In the genomic region with DNA sequence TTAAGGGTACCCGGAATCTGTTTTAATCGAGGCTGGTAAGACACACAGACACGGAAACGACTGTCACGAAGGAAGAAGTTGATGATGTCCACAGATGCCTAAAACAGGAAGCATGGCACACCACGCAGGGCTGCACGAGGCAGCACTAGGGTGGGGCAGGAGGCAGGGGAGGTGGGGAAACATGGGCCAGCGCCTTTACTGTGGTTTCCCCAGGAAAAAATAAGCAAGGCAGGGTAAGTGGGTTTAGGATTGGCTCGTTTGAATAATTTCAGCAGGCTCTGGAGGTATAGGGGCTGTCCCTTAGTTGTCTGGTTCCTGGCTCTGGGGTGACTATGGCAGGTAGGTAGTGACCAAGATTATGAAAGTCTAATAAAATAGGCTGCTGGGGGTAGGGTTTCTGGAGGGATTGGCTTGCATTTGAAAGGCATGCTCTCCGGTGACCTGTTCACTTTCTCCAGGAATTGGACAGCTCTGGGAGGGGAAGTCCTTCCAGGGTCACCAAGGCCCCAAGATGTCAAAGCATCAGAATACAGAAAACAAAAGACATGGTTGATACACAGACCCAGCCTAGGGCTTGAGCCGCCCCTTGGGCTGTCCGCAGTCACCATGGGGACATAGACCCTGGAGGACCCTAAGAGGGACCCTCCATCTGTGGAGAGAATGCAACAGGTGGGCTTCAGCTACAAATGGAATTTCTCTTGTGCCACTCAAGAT, we compare ENCODE assay signal across 9 cellular contexts. TPM values are rescaled to one million over a fixed set of nuclear protein-coding genes. Genes with fewer than 3 reads are reported as not detected.
DNase-seq lines count a peak whose midpoint lies in the region; ATAC-seq, FAIRE-seq and TF ChIP-seq lines count a peak whose summit lies in the region.
"Had no signal": no experiment of that assay in that cellular context is flagged by ENCODE, and none has a peak within 500 bp of the region (broad histone marks: within the 10 kb centered on the region; RNA-seq: fewer than 3 reads in every experiment).

No MANE protein-coding gene starts in this region.

- H2BK12ac ChIP-seq in trophoblast cell (ENCODE audit: low read length) = no peak overlapping the region

- intact Hi-C loops in right lobe of liver (cut with DNase I) = no loop called here
- intact Hi-C loops in HepG2 (cut with micrococcal nuclease; ENCODE audit: unreplicated experiment) = no loop called here
- intact Hi-C loops in transverse colon (cut with DNase I; ENCODE audit: low total_unique reads) = no loop called here

- H3K23ac ChIP-seq in trophoblast cell (ENCODE audit: low read length) = no peak overlapping the region

- H2AFZ ChIP-seq in HepG2 (ENCODE audit: low read length) (no peak overlapping the region), trophoblast cell (ENCODE audit: insufficient read depth, low read length, poor library complexity) (no peak overlapping the region)

- peak; percentile 45 to 69 (median 56) for DNase-seq in right lobe of liver
- no peak for DNase-seq in HepG2 (ENCODE audit: low spot score)
- peak; percentile 85 for DNase-seq in activated CD8-positive, alpha-beta T cell treated with anti-CD3 and anti-CD28 coated beads, Interleukin-2, amount 10 ng/mL, durations not matched to agents 7 days and 5 days
- peak in 2 of 3 donors; percentile 7 to 9 for DNase-seq in immature natural killer cell
- peak; percentile 20 for DNase-seq in transverse colon
- no peak for DNase-seq in inferior parietal cortex (ENCODE audit: extremely low spot score)
- no peak for DNase-seq in GM19238 (ENCODE audit: insufficient read length, low spot score)
- DNase-seq in trophoblast cell = no peak
- DNase-seq: SHP77 treated with DMSO at 0.1 percent for 48 hours had no signal

- H3K4ac ChIP-seq in trophoblast cell (ENCODE audit: low read depth, low read length) = no peak overlapping the region

- no peak overlapping the region for H3K4me3 ChIP-seq in right lobe of liver
- H3K4me3 ChIP-seq in HepG2 (replicated peaks in 1 of 3; ENCODE audit: insufficient read depth in 1 of 3, low read depth in 2 of 3, low read length in 3 of 3) = no peak overlapping the region
- H3K4me3 ChIP-seq in transverse colon = no peak overlapping the region
- H3K4me3 ChIP-seq in trophoblast cell (ENCODE audit: low read depth, low read length) = no peak overlapping the region

- H3K79me2 ChIP-seq in HepG2 (ENCODE audit: insufficient read depth, low read length) (no peaks in the 10 kb centered on the region), trophoblast cell (ENCODE audit: control insufficient read depth, insufficient read depth, low read length, poor library complexity) (no peaks in the 10 kb centered on the region)

- H3K27ac ChIP-seq in right lobe of liver (no peak overlapping the region), HepG2 (ENCODE audit: extremely low read length, insufficient read depth, low read length) (no peak overlapping the region), transverse colon (no peak overlapping the region), trophoblast cell (ENCODE audit: low read depth, low read length) (no peak overlapping the region)

- H3K4me2 ChIP-seq in HepG2 (ENCODE audit: low read depth, low read length) (no peak overlapping the region), trophoblast cell (ENCODE audit: low read length) (no peak overlapping the region)

- no peak for FAIRE-seq in HepG2 (lab: Jason Lieb, UNC)

- no peak overlapping the region for H3K18ac ChIP-seq in trophoblast cell (ENCODE audit: low read length)

- POLR2A ChIA-PET in HepG2 (lab: Yijun Ruan, JAX) = no interaction called here
- POLR2A ChIA-PET in activated CD8-positive, alpha-beta T cell treated with anti-CD3 and anti-CD28 coated beads, Interleukin-2, amount 10 ng/mL, durations not matched to agents 7 days and 5 days (lab: Charles Lee) = interaction anchor here (2.2 kb wide), 1 partner anchor 35 kb away, joined by 7 read pairs; the partner anchor contains the start of gene MAP1LC3B2

- no peak overlapping the region for H2BK120ac ChIP-seq in trophoblast cell (ENCODE audit: insufficient read depth, low read length, poor library complexity)

- CTCF ChIA-PET in HepG2 (lab: Yijun Ruan, JAX; ENCODE audit: low intra/inter-chr PET ratio, low total read pairs) = no interaction called here
- CTCF ChIA-PET in activated CD8-positive, alpha-beta T cell treated with anti-CD3 and anti-CD28 coated beads, Interleukin-2, amount 10 ng/mL, durations not matched to agents 7 days and 5 days (lab: Charles Lee) = interaction anchor here (1.2 to 1.3 kb wide), 3 partner anchors 15 to 35 kb away, joined by 3 to 5 read pairs (median 3); no protein-coding TSS in a partner anchor

- H3K4me1 Mint-ChIP-seq in activated CD8-positive, alpha-beta T cell treated with anti-CD3 and anti-CD28 coated beads, Interleukin-2, amount 10 ng/mL, durations not matched to agents 7 days and 5 days (ENCODE audit: low read depth) = peaks cover 52% of the 10 kb centered on the region
- peaks cover 8 to 10% of the 10 kb centered on the region in 2 donors for H3K4me1 Mint-ChIP-seq in immature natural killer cell

- no peak overlapping the region for H4K8ac ChIP-seq in trophoblast cell (ENCODE audit: low read depth, low read length)

- H3K9ac ChIP-seq in HepG2 (ENCODE audit: insufficient read depth, low read depth, low read length) (no peak overlapping the region), trophoblast cell (ENCODE audit: low read length) (no peak overlapping the region)

- peak overlapping the region; percentile 86 for H3K27ac Mint-ChIP-seq in activated CD8-positive, alpha-beta T cell treated with anti-CD3 and anti-CD28 coated beads, Interleukin-2, amount 10 ng/mL, durations not matched to agents 7 days and 5 days
- peak overlapping the region in 2 of 6 donors; percentile 35 to 53 for H3K27ac Mint-ChIP-seq in immature natural killer cell

- H4K91ac ChIP-seq in trophoblast cell (ENCODE audit: low read depth, low read length) = no peak overlapping the region

- peaks cover 2% of the 10 kb centered on the region for H3K27me3 Mint-ChIP-seq in activated CD8-positive, alpha-beta T cell treated with anti-CD3 and anti-CD28 coated beads, Interleukin-2, amount 10 ng/mL, durations not matched to agents 7 days and 5 days (ENCODE audit: low read depth)
- H3K27me3 Mint-ChIP-seq in immature natural killer cell (ENCODE audit: low read depth in 3 of 3) = peaks cover 0 to 5% (median 2%) of the 10 kb centered on the region in 3 donors

- TF ChIP-seq CTCF in right lobe of liver (IDR thresholded peaks at IDR 0.05) (no peak), HepG2 (CRISPR knock-in tag; IDR thresholded peaks at IDR 0.05) (no peak), transverse colon (IDR thresholded peaks at IDR 0.05) (no peak)

- no peaks in the 10 kb centered on the region for H3K27me3 ChIP-seq in right lobe of liver
- no peaks in the 10 kb centered on the region; a peak in 1 of 5 replicates for H3K27me3 ChIP-seq in HepG2 (ENCODE audit: control insufficient read depth in 1 of 2, insufficient read depth in 2 of 2, low read length in 2 of 2)
- no peaks in the 10 kb centered on the region for H3K27me3 ChIP-seq in transverse colon
- H3K27me3 ChIP-seq in trophoblast cell (ENCODE audit: insufficient read depth, low read length) = no peaks in the 10 kb centered on the region

- TF ChIP-seq EP300 in HepG2 (IDR thresholded peaks at IDR 0.05; ENCODE audit: low read depth in 2 of 2, low read length in 2 of 2) = no peak
- no peak for TF ChIP-seq EP300 in HepG2 (CRISPR knock-in tag; IDR thresholded peaks at IDR 0.05; ENCODE audit: borderline replicate concordance)
- TF ChIP-seq EP300 in transverse colon (IDR thresholded peaks at IDR 0.05; ENCODE audit: low read depth) = no peak

- H2BK5ac ChIP-seq in trophoblast cell (ENCODE audit: low read depth, low read length, poor library complexity) = no peak overlapping the region

- no peak overlapping the region for H3K14ac ChIP-seq in trophoblast cell (ENCODE audit: low read length)

- no peak overlapping the region for H2AK5ac ChIP-seq in trophoblast cell (ENCODE audit: low read length)

- TF ChIP-seq RAD21 in HepG2 (CRISPR knock-in tag; IDR thresholded peaks at IDR 0.05) = no peak

- H4K12ac ChIP-seq in trophoblast cell (ENCODE audit: low read depth, low read length) = no peak overlapping the region

- in situ Hi-C loops in HepG2 (cut with HindIII; ENCODE audit: extremely low pct_ligation_motif_present, low pct_unique_long_range_greater_than_20kb) = loop anchor here (5.0 to 10.0 kb wide), 2 partner anchors 317 to 600 kb away; partner anchors contain the start of gene MED13L
- in situ Hi-C loops in transverse colon (cut with MboI; ENCODE audit: low pct_ligation_motif_present in 1 of 4, low pct_unique_long_range_greater_than_20kb in 1 of 4, low sequenced_read_pairs in 3 of 4) = loop anchor here in 2 of 4 donors (10.0 kb wide), 3 partner anchors 50 to 600 kb away; partner anchors contain the start of gene MED13L (in 1 of the 2)

- no peaks in the 10 kb centered on the region for H3K9me3 ChIP-seq in right lobe of liver
- no peaks in the 10 kb centered on the region for H3K9me3 ChIP-seq in HepG2 (ENCODE audit: low read length)
- H3K9me3 ChIP-seq in transverse colon = no peaks in the 10 kb centered on the region
- H3K9me3 ChIP-seq in trophoblast cell (ENCODE audit: insufficient read depth, low read depth, low read length) = no peaks in the 10 kb centered on the region

- 41% methylated on average over 8 of the region's 12 CpGs for WGBS in right lobe of liver (ENCODE audit: insufficient coverage, low coverage, low lambda C conversion rate, missing lambda C conversion rate)
- WGBS in HepG2 (ENCODE audit: low lambda C conversion rate) = 67% methylated on average over 12 of the region's 12 CpGs
- WGBS in transverse colon (ENCODE audit: low coverage in 1 of 2), 2 donors = 80 to 81% methylated on average over 2 to 12 of the region's 12 CpGs
- WGBS in trophoblast cell (ENCODE audit: extremely low coverage, insufficient coverage, insufficient read length) = no CpG with 5 or more reads among the region's 12 CpGs

- peaks cover 4% of the 10 kb centered on the region for H3K79me1 ChIP-seq in trophoblast cell (ENCODE audit: low read length)

- no TSS peak for BruUV-seq in HepG2 (replicated peaks; lab: Mats Ljungman, UMichigan)

- H3K36me3 ChIP-seq in right lobe of liver (no peaks in the 10 kb centered on the region), HepG2 (replicated peaks in 1 of 2; ENCODE audit: control insufficient read depth in 1 of 2, insufficient read depth in 2 of 2, low read length in 2 of 2) (no peaks in the 10 kb centered on the region), transverse colon (no peaks in the 10 kb centered on the region), trophoblast cell (ENCODE audit: control insufficient read depth in 1 of 2, insufficient read depth in 2 of 2, low read length in 2 of 2) (no peaks in the 10 kb centered on the region)

- no peaks in the 10 kb centered on the region for H3K9me3 Mint-ChIP-seq in activated CD8-positive, alpha-beta T cell treated with anti-CD3 and anti-CD28 coated beads, Interleukin-2, amount 10 ng/mL, durations not matched to agents 7 days and 5 days (ENCODE audit: insufficient read depth)
- H3K9me3 Mint-ChIP-seq in immature natural killer cell = no peaks in the 10 kb centered on the region

- no peaks in the 10 kb centered on the region for H4K20me1 ChIP-seq in HepG2 (ENCODE audit: insufficient read depth, low read length)

- H3K4me3 Mint-ChIP-seq in activated CD8-positive, alpha-beta T cell treated with anti-CD3 and anti-CD28 coated beads, Interleukin-2, amount 10 ng/mL, durations not matched to agents 7 days and 5 days = peak overlapping the region; percentile 32
- peak overlapping the region in 1 of 5 donors; percentile 5 for H3K4me3 Mint-ChIP-seq in immature natural killer cell

- no peaks in the 10 kb centered on the region for H3K36me3 Mint-ChIP-seq in activated CD8-positive, alpha-beta T cell treated with anti-CD3 and anti-CD28 coated beads, Interleukin-2, amount 10 ng/mL, durations not matched to agents 7 days and 5 days (ENCODE audit: low read depth)
- H3K36me3 Mint-ChIP-seq in immature natural killer cell = no peaks in the 10 kb centered on the region

- H3K4me1 ChIP-seq in right lobe of liver (peaks cover 0 to 16% (median 4%) of the 10 kb centered on the region in 4 donors), HepG2 (ENCODE audit: insufficient read depth, low read length) (peaks cover 33% of the 10 kb centered on the region), transverse colon (peaks cover 0 to 36% (median 27%) of the 10 kb centered on the region in 4 donors), trophoblast cell (ENCODE audit: control insufficient read depth in 1 of 2, insufficient read depth in 2 of 2, low read length in 2 of 2) (peaks cover 18% of the 10 kb centered on the region in 2 experiments)

- ATAC-seq in right lobe of liver (peak; percentile 41 to 61 (median 56)), HepG2 (no peak)
- peak; percentile 94 for ATAC-seq in activated CD8-positive, alpha-beta T cell treated with anti-CD3 and anti-CD28 coated beads, Interleukin-2, amount 10 ng/mL, durations not matched to agents 7 days and 5 days

- TF ChIP-seq POLR2A in right lobe of liver (IDR thresholded peaks at IDR 0.05) (no peak), HepG2 (IDR thresholded peaks at IDR 0.05; ENCODE audit: insufficient read depth in 1 of 2, low read depth in 2 of 2, low read length in 2 of 2) (no peak), transverse colon (IDR thresholded peaks at IDR 0.05) (no peak)

RNA-seq across cellular contexts. Expression of gene MAP1LC3B2, which starts 35.3 kb away (rescaled TPM):
- total RNA-seq in right lobe of liver = 1 to 10 TPM in 1 of 6 experiments, under 1 TPM in 2, not detected in 3; 0.59 to 1.0 (median 0.70) TPM
- total RNA-seq in HepG2 (2016; rRNA removed; fragmentation: Illumina TruSeq; extraction: Trizol) = 0.60 and 0.70 TPM in 2 replicates
- total RNA-seq in HepG2 (2016; cell fraction: cytosol; rRNA removed; fragmentation: Illumina TruSeq; extraction: Trizol; ENCODE audit: low read depth) = 0.62 TPM in 1 of 2 replicates, not detected in the other
- total RNA-seq in HepG2 (2016; cell fraction: insoluble cytoplasmic fraction; rRNA removed; fragmentation: Illumina TruSeq; extraction: Trizol) = 0.84 and 0.98 TPM in 2 replicates
- not detected in 2 replicates for total RNA-seq in HepG2 (2016; cell fraction: membrane; rRNA removed; fragmentation: Illumina TruSeq; extraction: Trizol)
- total RNA-seq in HepG2 (2016; cell fraction: nucleus; rRNA removed; fragmentation: Illumina TruSeq; extraction: Trizol) = 0.81 TPM in 1 of 2 replicates, not detected in the other
- polyA plus RNA-seq in HepG2 (2011; rRNA removed) = 2.1 and 2.2 TPM in 2 replicates
- 0.27 and 1.1 TPM in 2 replicates for polyA plus RNA-seq in HepG2 (2011; cell fraction: cytosol; rRNA removed)
- 0.38 TPM in 1 of 2 replicates, not detected in the other for polyA plus RNA-seq in HepG2 (2011; cell fraction: nucleus; rRNA removed)
- 6.8 and 8.0 TPM in 2 replicates for polyA plus RNA-seq in HepG2 (2012)
- polyA plus RNA-seq in HepG2 (2016; cell fraction: cytosol; fragmentation: Illumina TruSeq; extraction: Trizol; ENCODE audit: low read depth) = 0.40 and 1.3 TPM in 2 replicates
- 2.8 and 3.3 TPM in 2 replicates for polyA plus RNA-seq in HepG2 (2016; cell fraction: insoluble cytoplasmic fraction; fragmentation: Illumina TruSeq; extraction: Trizol; ENCODE audit: low read depth)
- polyA plus RNA-seq in HepG2 (2016; cell fraction: membrane; fragmentation: Illumina TruSeq; extraction: Trizol; ENCODE audit: low read depth) = 0.83 and 1.4 TPM in 2 replicates
- polyA plus RNA-seq in HepG2 (2016; cell fraction: nucleus; fragmentation: Illumina TruSeq; extraction: Trizol; ENCODE audit: insufficient read depth, low read depth) = 1.6 and 1.9 TPM in 2 replicates
- 0.46 and 0.84 TPM in 2 replicates for polyA minus RNA-seq in HepG2 (2011; rRNA and poly(A)+ RNA removed; ENCODE audit: low replicate concordance)
- polyA minus RNA-seq in HepG2 (2011; cell fraction: cytosol; rRNA and poly(A)+ RNA removed) = not detected in 2 replicates
- polyA minus RNA-seq in HepG2 (2011; cell fraction: nucleus; rRNA and poly(A)+ RNA removed) = not detected in 2 replicates
- total RNA-seq in activated CD8-positive, alpha-beta T cell treated with anti-CD3 and anti-CD28 coated beads, Interleukin-2, amount 10 ng/mL, durations not matched to agents 7 days and 5 days = 1 to 10 TPM; 1.3 to 1.7 TPM
- 10 to 100 TPM in 1 of 3 donors, 1 to 10 TPM in 2; 2.4 to 11.3 (median 9.8) TPM for polyA plus RNA-seq in immature natural killer cell
- 1 to 10 TPM in 2 of 4 donors, not detected in 2; 1.1 to 2.5 TPM for total RNA-seq in transverse colon
- polyA plus RNA-seq in trophoblast cell (2013) = 0.28 and 0.31 TPM in 2 replicates

Comparison
In these comparisons a context has a peak if more than half of its experiments do, and no peak if none do; other contexts are left out.
1. DNase-seq: peak in right lobe of liver (3 of 3), activated CD8-positive, alpha-beta T cell treated with anti-CD3 and anti-CD28 coated beads, Interleukin-2, amount 10 ng/mL, durations not matched to agents 7 days and 5 days (single experiment), immature natural killer cell (2 of 3) and transverse colon (single experiment); none in HepG2 (single experiment), inferior parietal cortex (single experiment), GM19238 (single experiment) and trophoblast cell (0 of 2).